ENCODE assay signal across 1 cellular context in genomic region chr1:8580566-8580965, GRCh38.
TF ChIP-seq lines count a peak whose summit lies in the region.

No MANE protein-coding gene starts in this region.

TF ChIP-seq in GM23338, 12 proteins besides CTCF, POLR2A, EP300 and RAD21 (continued from another document):
- TF ChIP-seq ZNF114 (CRISPR knock-in tag; IDR thresholded peaks at IDR 0.05), result no peak
- TF ChIP-seq JUNB (IDR thresholded peaks at IDR 0.05; ENCODE audit: unreplicated experiment), result no peak
- no peak for TF ChIP-seq ZNF331 (CRISPR knock-in tag; IDR thresholded peaks at IDR 0.05; ENCODE audit: low read depth)
- no peak for TF ChIP-seq POLR2AphosphoS5 (IDR thresholded peaks at IDR 0.05; ENCODE audit: low read depth)
- TF ChIP-seq EZH2 (IDR thresholded peaks at IDR 0.05; ENCODE audit: low read depth, unreplicated experiment), result no peak
- TF ChIP-seq ZNF462 (CRISPR knock-in tag; IDR thresholded peaks at IDR 0.05), result no peak
